Comparison of ENCODE assay signal across 1 cellular context in genomic region chr17:75128694-75129505, GRCh38.
TF ChIP-seq lines count a peak whose summit lies in the region.

No MANE protein-coding gene starts in this region.

TF ChIP-seq in WTC11, 78 proteins besides CTCF, POLR2A, EP300 and RAD21 (continued from another document):
- no peak for TF ChIP-seq AFF4 (CRISPR knock-in tag; IDR thresholded peaks at IDR 0.05; ENCODE audit: borderline replicate concordance)
- TF ChIP-seq USF1 (CRISPR knock-in tag; IDR thresholded peaks at IDR 0.05) = no peak
- TF ChIP-seq RELA (CRISPR knock-in tag; IDR thresholded peaks at IDR 0.05; ENCODE audit: borderline replicate concordance) = no peak
- no peak for TF ChIP-seq NFYB (CRISPR knock-in tag; conservative IDR thresholded peaks at IDR 0.05; ENCODE audit: low read depth)
- no peak for TF ChIP-seq AR (CRISPR knock-in tag; IDR thresholded peaks at IDR 0.05)
- TF ChIP-seq E2F5 (CRISPR knock-in tag; IDR thresholded peaks at IDR 0.05) = no peak
- TF ChIP-seq IRF2 (CRISPR knock-in tag; IDR thresholded peaks at IDR 0.05; ENCODE audit: borderline replicate concordance, low read depth) = no peak
- TF ChIP-seq NR2C2 (CRISPR knock-in tag; IDR thresholded peaks at IDR 0.05) = no peak
- TF ChIP-seq TEAD4 (CRISPR knock-in tag; IDR thresholded peaks at IDR 0.05) = no peak
- TF ChIP-seq ZNF317 (CRISPR knock-in tag; IDR thresholded peaks at IDR 0.05; ENCODE audit: borderline replicate concordance, low read depth) = no peak
- TF ChIP-seq ESRRA (CRISPR knock-in tag; IDR thresholded peaks at IDR 0.05; ENCODE audit: borderline replicate concordance) = no peak
- TF ChIP-seq ZNF263 (CRISPR knock-in tag; IDR thresholded peaks at IDR 0.05; ENCODE audit: low read depth) = no peak
- no peak for TF ChIP-seq PRRX2 (CRISPR knock-in tag; IDR thresholded peaks at IDR 0.05)
